Comparison of ENCODE assay signal across 1 cellular context in genomic region chr14:100285021-100285912, GRCh38.
A peak's percentile ranks its signal among the peaks of the same experiment; 100 is the strongest.
TF ChIP-seq lines count a peak whose summit lies in the region.

No MANE protein-coding gene starts in this region.

TF ChIP-seq in K562, 482 proteins besides CTCF, POLR2A, EP300 and RAD21 (continued from another document and continues in another):
- TF ChIP-seq CLOCK (CRISPR knock-in tag; IDR thresholded peaks at IDR 0.05; ENCODE audit: borderline replicate concordance) (no peak), SNIP1 (IDR thresholded peaks at IDR 0.05; ENCODE audit: low read depth) (no peak), RBM17 (IDR thresholded peaks at IDR 0.05; ENCODE audit: borderline replicate concordance, low read depth, low read length) (no peak), POLR3G (IDR thresholded peaks at IDR 0.05; ENCODE audit: extremely low read depth, insufficient read length, insufficient replicate concordance) (no peak), ARID3A (IDR thresholded peaks at IDR 0.05; ENCODE audit: borderline replicate concordance, low read depth, low read length) (no peak), PATZ1 (CRISPR knock-in tag; IDR thresholded peaks at IDR 0.05; ENCODE audit: borderline replicate concordance) (no peak), ILK (tag; IDR thresholded peaks at IDR 0.05; ENCODE audit: borderline replicate concordance, low read depth) (no peak), NCOA6 (IDR thresholded peaks at IDR 0.05) (no peak), NKRF (IDR thresholded peaks at IDR 0.05; ENCODE audit: borderline replicate concordance) (no peak), RB1 (IDR thresholded peaks at IDR 0.05; ENCODE audit: low read depth) (peak; percentile 66; the same call in 1 of the 2 replicates), KHSRP (IDR thresholded peaks at IDR 0.05) (no peak), ATF4 (CRISPR knock-in tag; IDR thresholded peaks at IDR 0.05) (no peak), TOE1 (IDR thresholded peaks at IDR 0.05; ENCODE audit: borderline replicate concordance) (peak; percentile 32; the same call in 1 of the 2 replicates), TOE1 (CRISPR knock-in tag; IDR thresholded peaks at IDR 0.05; ENCODE audit: borderline replicate concordance, low read depth) (no peak), ZNF318 (IDR thresholded peaks at IDR 0.05; ENCODE audit: borderline replicate concordance in 1 of 2, low read depth in 1 of 2) (no peak), ZNF354B (CRISPR knock-in tag; IDR thresholded peaks at IDR 0.05) (no peak), ZKSCAN1 (IDR thresholded peaks at IDR 0.05; ENCODE audit: low read depth, low read length) (no peak), BDP1 (IDR thresholded peaks at IDR 0.05; ENCODE audit: insufficient read depth, insufficient read length) (no peak), NR3C1 (CRISPR knock-in tag; IDR thresholded peaks at IDR 0.05) (no peak), GTF2A2 (tag; IDR thresholded peaks at IDR 0.05) (no peak), MECOM (CRISPR knock-in tag; IDR thresholded peaks at IDR 0.05) (no peak), NCOA2 (IDR thresholded peaks at IDR 0.05; ENCODE audit: partially characterized antibody in 2 of 2) (no peak), ZBTB9 (CRISPR knock-in tag; IDR thresholded peaks at IDR 0.05) (0 out of 2 replicates have a peak, but pooled peaks have one; percentile 65), GMEB1 (CRISPR knock-in tag; IDR thresholded peaks at IDR 0.05) (0 out of 2 replicates have a peak, but pooled peaks have one; percentile 18), ZNF398 (CRISPR knock-in tag; IDR thresholded peaks at IDR 0.05) (no peak), SP1 (CRISPR knock-in tag; IDR thresholded peaks at IDR 0.05) (peak; percentile 73), ZZZ3 (IDR thresholded peaks at IDR 0.05) (no peak), ZNF175 (CRISPR knock-in tag; IDR thresholded peaks at IDR 0.05; ENCODE audit: low read depth) (no peak), CAMTA2 (CRISPR knock-in tag; conservative IDR thresholded peaks at IDR 0.05) (no peak), STAG1 (CRISPR knock-in tag; IDR thresholded peaks at IDR 0.05; ENCODE audit: borderline replicate concordance) (no peak)
